24 cellular contexts compared by ENCODE assay signal in genomic region chr10:112722758-112723157, GRCh38.
"Had no signal": no experiment of that assay in that cellular context is flagged by ENCODE, and none has a peak within 500 bp of the region (broad histone marks: within the 10 kb centered on the region; RNA-seq: fewer than 3 reads in every experiment).

No MANE protein-coding gene starts in this region.

- ATAC-seq: body of pancreas; gastrocnemius medialis; left colon; natural killer cell; stimulated activated naive B cell treated with anti-CD40 and anti-IgM and Interleukin-4, amounts not matched to agents 10 μg/mL and 1 μg/mL and 100 μg/mL, for 72 hours had no signal

- H3K4me3 ChIP-seq: body of pancreas, esophagus squamous epithelium, gastrocnemius medialis, hepatocyte, prostate gland, sigmoid colon, stomach, suprapubic skin, tibial artery, upper lobe of right lung had no signal

- H3K9me3 ChIP-seq: body of pancreas, esophagus squamous epithelium, gastrocnemius medialis, neutrophil, prostate gland, sigmoid colon, stomach, suprapubic skin, tibial artery, upper lobe of right lung had no signal

- H3K36me3 ChIP-seq: esophagus squamous epithelium, gastrocnemius medialis, neutrophil, prostate gland, sigmoid colon, stomach, suprapubic skin, tibial artery, upper lobe of right lung had no signal

- H3K27me3 ChIP-seq: body of pancreas, esophagus squamous epithelium, gastrocnemius medialis, hepatocyte, neutrophil, sigmoid colon, stomach, suprapubic skin, tibial artery, upper lobe of right lung had no signal

- DNase-seq: activated CD4-positive, alpha-beta T cell treated with anti-CD3 and anti-CD28 coated beads for 4 hours; activated CD4-positive, alpha-beta T cell treated with anti-CD3 and anti-CD28 coated beads, Interleukin-2, amount 50 U/mL, for 4 hours; activated CD8-positive, alpha-beta memory T cell treated with anti-CD3 and anti-CD28 coated beads for 24 hours; activated effector memory CD4-positive, alpha-beta T cell treated with Interleukin-2 at 50 U/mL for 16 hours; activated naive CD4-positive, alpha-beta T cell treated with Interleukin-2 at 50 U/mL for 16 hours; aorta; body of pancreas; effector CD8-positive, alpha-beta T cell; esophagus squamous epithelium; gastrocnemius medialis; left colon; mammary epithelial cell; natural killer cell; sigmoid colon; stimulated activated CD4-positive, alpha-beta T cell treated with anti-CD3 and anti-CD28 coated beads, Interleukin-15, amount 100 ng/mL, for 24 hours; stimulated activated CD4-positive, alpha-beta T cell treated with anti-CD3 and anti-CD28 coated beads, Interleukin-2, amount 100 ng/mL, for 24 hours; stimulated activated naive B cell treated with anti-CD40 and anti-IgM and Interleukin-4, amounts not matched to agents 10 μg/mL and 1 μg/mL and 100 μg/mL, for 72 hours; stomach; tibial artery; upper lobe of right lung had no signal

- H3K4me1 ChIP-seq: esophagus squamous epithelium, gastrocnemius medialis, prostate gland, sigmoid colon, stomach, suprapubic skin, tibial artery, upper lobe of right lung had no signal
